Comparison of ENCODE assay signal across 1 cellular context in the genomic region with DNA sequence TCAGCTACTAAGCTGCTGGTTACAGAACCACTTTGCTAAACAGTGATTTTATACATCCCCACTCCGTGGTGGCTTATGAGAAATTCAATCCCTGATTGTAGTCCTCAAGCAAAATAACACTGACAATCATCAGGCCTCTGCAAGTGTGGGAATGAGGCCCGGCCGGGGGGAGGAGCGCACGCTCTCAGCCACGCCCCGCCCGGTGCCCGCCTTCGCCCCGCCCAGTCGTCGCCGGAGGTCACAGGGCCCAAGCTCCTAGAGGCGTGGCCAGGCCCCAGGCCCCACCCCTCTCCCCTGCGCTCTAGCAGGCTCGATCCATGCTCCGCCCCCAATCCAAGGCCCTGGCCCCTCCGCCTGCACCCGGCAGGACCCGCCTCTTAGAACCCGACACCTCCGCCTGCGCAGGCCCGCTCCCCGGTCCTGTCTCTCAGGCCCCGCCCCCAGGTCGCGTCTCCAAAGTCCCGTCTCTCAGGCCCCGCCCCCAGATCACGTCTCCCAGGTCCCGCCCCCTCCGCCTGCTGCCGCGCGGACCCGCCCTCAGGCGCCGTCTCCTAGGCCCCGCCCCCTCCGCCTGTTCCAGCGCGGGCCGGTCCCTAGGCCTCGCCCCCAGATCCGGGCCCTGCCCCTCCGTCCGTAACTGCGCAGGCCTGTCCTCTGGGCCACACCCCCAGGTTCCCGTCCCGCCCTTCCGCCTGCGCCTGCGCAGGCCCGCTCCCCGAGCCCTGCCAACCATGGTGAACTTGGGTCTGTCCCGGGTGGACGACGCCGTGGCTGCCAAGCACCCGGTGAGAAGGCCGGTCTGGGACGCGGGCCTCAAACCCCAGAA.
TF ChIP-seq lines count a peak whose summit lies in the region.

A gene (plus strand): TSS at position 705 of the 826 bp plus-strand sequence. CDS start 27 bp downstream, at position 732.

TF ChIP-seq in GM12878, 131 proteins besides CTCF, POLR2A, EP300 and RAD21 (continued from another document):
- TF ChIP-seq, protein P1, sequence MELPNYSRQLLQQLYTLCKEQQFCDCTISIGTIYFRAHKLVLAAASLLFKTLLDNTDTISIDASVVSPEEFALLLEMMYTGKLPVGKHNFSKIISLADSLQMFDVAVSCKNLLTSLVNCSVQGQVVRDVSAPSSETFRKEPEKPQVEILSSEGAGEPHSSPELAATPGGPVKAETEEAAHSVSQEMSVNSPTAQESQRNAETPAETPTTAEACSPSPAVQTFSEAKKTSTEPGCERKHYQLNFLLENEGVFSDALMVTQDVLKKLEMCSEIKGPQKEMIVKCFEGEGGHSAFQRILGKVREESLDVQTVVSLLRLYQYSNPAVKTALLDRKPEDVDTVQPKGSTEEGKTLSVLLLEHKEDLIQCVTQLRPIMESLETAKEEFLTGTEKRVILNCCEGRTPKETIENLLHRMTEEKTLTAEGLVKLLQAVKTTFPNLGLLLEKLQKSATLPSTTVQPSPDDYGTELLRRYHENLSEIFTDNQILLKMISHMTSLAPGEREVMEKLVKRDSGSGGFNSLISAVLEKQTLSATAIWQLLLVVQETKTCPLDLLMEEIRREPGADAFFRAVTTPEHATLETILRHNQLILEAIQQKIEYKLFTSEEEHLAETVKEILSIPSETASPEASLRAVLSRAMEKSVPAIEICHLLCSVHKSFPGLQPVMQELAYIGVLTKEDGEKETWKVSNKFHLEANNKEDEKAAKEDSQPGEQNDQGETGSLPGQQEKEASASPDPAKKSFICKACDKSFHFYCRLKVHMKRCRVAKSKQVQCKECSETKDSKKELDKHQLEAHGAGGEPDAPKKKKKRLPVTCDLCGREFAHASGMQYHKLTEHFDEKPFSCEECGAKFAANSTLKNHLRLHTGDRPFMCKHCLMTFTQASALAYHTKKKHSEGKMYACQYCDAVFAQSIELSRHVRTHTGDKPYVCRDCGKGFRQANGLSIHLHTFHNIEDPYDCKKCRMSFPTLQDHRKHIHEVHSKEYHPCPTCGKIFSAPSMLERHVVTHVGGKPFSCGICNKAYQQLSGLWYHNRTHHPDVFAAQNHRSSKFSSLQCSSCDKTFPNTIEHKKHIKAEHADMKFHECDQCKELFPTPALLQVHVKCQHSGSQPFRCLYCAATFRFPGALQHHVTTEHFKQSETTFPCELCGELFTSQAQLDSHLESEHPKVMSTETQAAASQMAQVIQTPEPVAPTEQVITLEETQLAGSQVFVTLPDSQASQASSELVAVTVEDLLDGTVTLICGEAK (IDR thresholded peaks at IDR 0.05; ENCODE audit: borderline replicate concordance): no peak
- TF ChIP-seq CHD2 (IDR thresholded peaks at IDR 0.05; ENCODE audit: borderline replicate concordance, low read depth, low read length) (peak; percentile 55; the same call in 1 of the 2 replicates), TAF1 (IDR thresholded peaks at IDR 0.05; ENCODE audit: borderline replicate concordance, low read depth, low read length) (peak; percentile 53; the same call in 1 of the 2 replicates), CREM (IDR thresholded peaks at IDR 0.05; ENCODE audit: low read depth) (no peak), HDGF (IDR thresholded peaks at IDR 0.05) (peak; percentile 96), POU2F2 (IDR thresholded peaks at IDR 0.05; ENCODE audit: borderline replicate concordance, low read depth, low read length) (0 out of 3 replicates have a peak, but pooled peaks have one; percentile 14), IKZF1 (conservative IDR thresholded peaks at IDR 0.05) (peak; percentile 94), NRF1 (conservative IDR thresholded peaks at IDR 0.05; ENCODE audit: low read depth, low read length) (peak; percentile 94), JUNB (IDR thresholded peaks at IDR 0.05) (no peak), SP1 (IDR thresholded peaks at IDR 0.05; ENCODE audit: low read depth, low read length) (peak; percentile 67), NR2F1 (conservative IDR thresholded peaks at IDR 0.05) (no peak), SIN3A (IDR thresholded peaks at IDR 0.05; ENCODE audit: low read depth, low read length) (no peak), MTA2 (IDR thresholded peaks at IDR 0.05; ENCODE audit: low read depth) (no peak), CREB1 (IDR thresholded peaks at IDR 0.05; ENCODE audit: low read depth) (no peak; the same call in 1 of the 2 replicates), PAX8 (IDR thresholded peaks at IDR 0.05) (no peak), BHLHE40 (IDR thresholded peaks at IDR 0.05; ENCODE audit: borderline replicate concordance in 1 of 2, low read depth in 2 of 2, low read length in 1 of 2) (0 out of 4 replicates have a peak, but pooled peaks of 1 of the 2 experiments have one; percentile 6), CEBPB (IDR thresholded peaks at IDR 0.05; ENCODE audit: borderline replicate concordance in 1 of 2, low read depth in 2 of 2, low read length in 2 of 2) (no peak)
- TF ChIP-seq, protein P2, sequence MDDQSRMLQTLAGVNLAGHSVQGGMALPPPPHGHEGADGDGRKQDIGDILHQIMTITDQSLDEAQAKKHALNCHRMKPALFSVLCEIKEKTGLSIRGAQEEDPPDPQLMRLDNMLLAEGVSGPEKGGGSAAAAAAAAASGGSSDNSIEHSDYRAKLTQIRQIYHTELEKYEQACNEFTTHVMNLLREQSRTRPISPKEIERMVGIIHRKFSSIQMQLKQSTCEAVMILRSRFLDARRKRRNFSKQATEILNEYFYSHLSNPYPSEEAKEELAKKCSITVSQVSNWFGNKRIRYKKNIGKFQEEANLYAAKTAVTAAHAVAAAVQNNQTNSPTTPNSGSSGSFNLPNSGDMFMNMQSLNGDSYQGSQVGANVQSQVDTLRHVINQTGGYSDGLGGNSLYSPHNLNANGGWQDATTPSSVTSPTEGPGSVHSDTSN (IDR thresholded peaks at IDR 0.05; ENCODE audit: insufficient replicate concordance, low read depth, low read length): peak; percentile 20
- TF ChIP-seq, protein P3, sequence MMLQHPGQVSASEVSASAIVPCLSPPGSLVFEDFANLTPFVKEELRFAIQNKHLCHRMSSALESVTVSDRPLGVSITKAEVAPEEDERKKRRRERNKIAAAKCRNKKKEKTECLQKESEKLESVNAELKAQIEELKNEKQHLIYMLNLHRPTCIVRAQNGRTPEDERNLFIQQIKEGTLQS (IDR thresholded peaks at IDR 0.05; ENCODE audit: borderline replicate concordance, extremely low read depth, low read depth, low read length): 0 out of 2 replicates have a peak, but pooled peaks have one; percentile 6
- TF ChIP-seq, protein P4, sequence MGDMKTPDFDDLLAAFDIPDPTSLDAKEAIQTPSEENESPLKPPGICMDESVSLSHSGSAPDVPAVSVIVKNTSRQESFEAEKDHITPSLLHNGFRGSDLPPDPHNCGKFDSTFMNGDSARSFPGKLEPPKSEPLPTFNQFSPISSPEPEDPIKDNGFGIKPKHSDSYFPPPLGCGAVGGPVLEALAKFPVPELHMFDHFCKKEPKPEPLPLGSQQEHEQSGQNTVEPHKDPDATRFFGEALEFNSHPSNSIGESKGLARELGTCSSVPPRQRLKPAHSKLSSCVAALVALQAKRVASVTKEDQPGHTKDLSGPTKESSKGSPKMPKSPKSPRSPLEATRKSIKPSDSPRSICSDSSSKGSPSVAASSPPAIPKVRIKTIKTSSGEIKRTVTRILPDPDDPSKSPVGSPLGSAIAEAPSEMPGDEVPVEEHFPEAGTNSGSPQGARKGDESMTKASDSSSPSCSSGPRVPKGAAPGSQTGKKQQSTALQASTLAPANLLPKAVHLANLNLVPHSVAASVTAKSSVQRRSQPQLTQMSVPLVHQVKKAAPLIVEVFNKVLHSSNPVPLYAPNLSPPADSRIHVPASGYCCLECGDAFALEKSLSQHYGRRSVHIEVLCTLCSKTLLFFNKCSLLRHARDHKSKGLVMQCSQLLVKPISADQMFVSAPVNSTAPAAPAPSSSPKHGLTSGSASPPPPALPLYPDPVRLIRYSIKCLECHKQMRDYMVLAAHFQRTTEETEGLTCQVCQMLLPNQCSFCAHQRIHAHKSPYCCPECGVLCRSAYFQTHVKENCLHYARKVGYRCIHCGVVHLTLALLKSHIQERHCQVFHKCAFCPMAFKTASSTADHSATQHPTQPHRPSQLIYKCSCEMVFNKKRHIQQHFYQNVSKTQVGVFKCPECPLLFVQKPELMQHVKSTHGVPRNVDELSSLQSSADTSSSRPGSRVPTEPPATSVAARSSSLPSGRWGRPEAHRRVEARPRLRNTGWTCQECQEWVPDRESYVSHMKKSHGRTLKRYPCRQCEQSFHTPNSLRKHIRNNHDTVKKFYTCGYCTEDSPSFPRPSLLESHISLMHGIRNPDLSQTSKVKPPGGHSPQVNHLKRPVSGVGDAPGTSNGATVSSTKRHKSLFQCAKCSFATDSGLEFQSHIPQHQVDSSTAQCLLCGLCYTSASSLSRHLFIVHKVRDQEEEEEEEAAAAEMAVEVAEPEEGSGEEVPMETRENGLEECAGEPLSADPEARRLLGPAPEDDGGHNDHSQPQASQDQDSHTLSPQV (IDR thresholded peaks at IDR 0.05): no peak
